Comparison of ENCODE assay signal across 22 cellular contexts in the genomic region with DNA sequence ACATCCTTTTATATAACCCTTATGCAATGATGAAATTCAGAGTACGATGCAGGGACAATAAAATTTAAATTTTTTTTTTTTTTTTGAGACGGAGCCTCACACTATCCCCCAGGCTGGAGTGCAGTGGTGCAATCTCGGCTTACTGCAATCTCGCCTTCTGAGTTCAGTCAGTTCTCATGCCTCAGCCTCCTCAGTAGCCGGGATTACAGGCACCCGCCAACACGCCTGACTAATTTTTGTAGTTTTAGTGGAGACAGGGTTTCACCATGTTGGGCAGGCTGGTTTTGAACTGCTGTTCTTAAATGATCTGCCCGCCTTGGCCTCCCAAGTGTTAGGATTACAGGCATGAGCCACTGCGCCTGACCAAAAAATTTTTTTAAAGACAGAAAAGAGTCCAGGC.
"Had no signal": no experiment of that assay in that cellular context is flagged by ENCODE, and none has a peak within 500 bp of the region (broad histone marks: within the 10 kb centered on the region; RNA-seq: fewer than 3 reads in every experiment).

No MANE protein-coding gene starts in this region.

- DNase-seq: IMR-90, Karpas-422, KG1, MG63, NCI-H1092, NCI-H1105 treated with DMSO at 0.1 percent for 48 hours, NCI-H1417 treated with DMSO at 0.1 percent for 48 hours, NCI-H146, NCI-H1694 treated with DMSO at 0.1 percent for 48 hours, NCI-H1930, NCI-H2081, NCI-H2107, NCI-H226, NCI-H446, NCI-H510A, NCI-H524 treated with DMSO at 0.1 percent for 48 hours, NCI-H69, NCI-H774, Right ventricle myocardium superior, RPMI8226, SIG-M5 had no signal

- ATAC-seq: HepG2 had no signal
